8 cellular contexts compared by ENCODE assay signal in the genomic region with DNA sequence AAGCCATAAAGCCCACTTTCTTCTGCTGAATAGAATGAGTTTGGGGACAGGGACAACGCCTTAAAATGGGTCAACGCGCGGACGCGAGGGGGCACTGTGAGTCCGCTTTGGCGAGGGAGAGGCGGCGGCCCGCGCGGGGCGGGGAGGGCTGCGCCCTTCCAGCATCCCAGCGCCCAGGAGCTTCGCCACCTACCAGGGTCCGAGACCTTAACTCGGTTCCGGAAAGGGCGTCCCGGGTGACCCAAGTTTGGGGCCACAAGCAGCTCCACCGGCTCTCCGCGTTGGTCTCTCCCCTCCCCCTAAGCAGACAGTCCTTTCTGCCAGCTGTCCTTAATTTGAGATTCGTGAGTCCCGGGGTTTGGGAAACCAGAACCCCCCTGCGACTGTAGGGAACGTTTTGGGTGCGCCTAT. TPM values are rescaled to one million over a fixed set of nuclear protein-coding genes. Genes with fewer than 3 reads are reported as not detected.
DNase-seq lines count a peak whose midpoint lies in the region; ATAC-seq and TF ChIP-seq lines count a peak whose summit lies in the region.

No MANE protein-coding gene starts in this region.

- intact Hi-C loops in breast epithelium (cut with DNase I; ENCODE audit: low total_unique reads): no loop called here

- H3K27me3 ChIP-seq in AG04450 (ENCODE audit: control insufficient read depth, insufficient read depth, low read length): peaks cover 40% of the 10 kb centered on the region
- peaks cover 32% of the 10 kb centered on the region for H3K27me3 ChIP-seq in RWPE2 (ENCODE audit: insufficient read depth, poor library complexity, severe bottlenecking)
- H3K27me3 ChIP-seq in breast epithelium: peaks cover 0 to 8% of the 10 kb centered on the region in 2 donors
- no peaks in the 10 kb centered on the region for H3K27me3 ChIP-seq in smooth muscle cell (ENCODE audit: low read depth)

- H3K9ac ChIP-seq in smooth muscle cell (ENCODE audit: low read depth): no peak overlapping the region

- peaks cover 19% of the 10 kb centered on the region for H4K20me1 ChIP-seq in smooth muscle cell (ENCODE audit: low read depth)

- ATAC-seq in GM18511 (IDR thresholded peaks at IDR 0.05; ENCODE audit: unreplicated experiment): peak; percentile 41
- ATAC-seq in RWPE2 (ENCODE audit: low read depth): peak; percentile 40; the same call in 2 of the 3 replicates

- H3K9me3 ChIP-seq in AG04450 (ENCODE audit: control insufficient read depth, insufficient read depth, low read length) (no peaks in the 10 kb centered on the region), RWPE2 (ENCODE audit: severe bottlenecking) (no peaks in the 10 kb centered on the region), breast epithelium (no peaks in the 10 kb centered on the region), smooth muscle cell (replicated peaks; ENCODE audit: low read depth) (no peaks in the 10 kb centered on the region)

- H3K27ac ChIP-seq in AG04450 (ENCODE audit: low read depth, low read length): no peak overlapping the region
- no peak overlapping the region for H3K27ac ChIP-seq in RWPE2 (ENCODE audit: poor library complexity, severe bottlenecking)
- peak overlapping the region; percentile 75 to 87 for H3K27ac ChIP-seq in breast epithelium
- no peak overlapping the region for H3K27ac ChIP-seq in smooth muscle cell (ENCODE audit: low read depth)

- CTCF ChIA-PET in AG04450 (lab: Charles Lee): interaction anchor here (0.5 to 2.8 kb wide), 55 partner anchors 8 to 966 kb away, joined by 3 to 76 read pairs (median 4); no protein-coding TSS in a partner anchor

- peaks cover 26% of the 10 kb centered on the region for H3K79me2 ChIP-seq in smooth muscle cell (ENCODE audit: low read depth)

- WGBS in smooth muscle cell (ENCODE audit: low lambda C conversion rate): 1% methylated on average over 27 of the region's 30 CpGs

- no peaks in the 10 kb centered on the region for H3K4me1 ChIP-seq in RWPE2 (ENCODE audit: insufficient read depth, poor library complexity, severe bottlenecking)
- peaks cover 0 to 5% of the 10 kb centered on the region in 2 donors for H3K4me1 ChIP-seq in breast epithelium
- peaks cover 9% of the 10 kb centered on the region for H3K4me1 ChIP-seq in smooth muscle cell (ENCODE audit: low read depth)

- H3F3A ChIP-seq in smooth muscle cell (ENCODE audit: low read depth): no peaks in the 10 kb centered on the region

- peak overlapping the region; percentile 92 for H2AFZ ChIP-seq in smooth muscle cell (ENCODE audit: low read depth)

- H3K36me3 ChIP-seq in RWPE2 (ENCODE audit: low read depth): no peaks in the 10 kb centered on the region
- H3K36me3 ChIP-seq in breast epithelium: no peaks in the 10 kb centered on the region
- no peaks in the 10 kb centered on the region for H3K36me3 ChIP-seq in smooth muscle cell (ENCODE audit: low read depth)

- peak overlapping the region; percentile 72 for H3K4me3 ChIP-seq in AG04450 (ENCODE audit: low read depth, low read length)
- H3K4me3 ChIP-seq in RWPE2 (ENCODE audit: severe bottlenecking): peak overlapping the region; percentile 41
- peak overlapping the region; percentile 55 to 90 (median 66) for H3K4me3 ChIP-seq in breast epithelium
- peak overlapping the region; percentile 98 for H3K4me3 ChIP-seq in smooth muscle cell

- TF ChIP-seq POLR2A in breast epithelium (IDR thresholded peaks at IDR 0.05): no peak

- DNase-seq in AG04450 (ENCODE audit: low read depth, low spot score) (no peak), HT-29 (ENCODE audit: low spot score) (peak; percentile 65), RWPE2 (ENCODE audit: low spot score) (no peak), breast epithelium (ENCODE audit: low spot score in 2 of 2) (peak in 1 of 2 donors; percentile 52), iPS-NIHi7 (ENCODE audit: extremely low spot score) (peak; percentile 79), smooth muscle cell (lab: John Stamatoyannopoulos, UW; ENCODE audit: unreplicated experiment) (peak; percentile 47)
- DNase-seq in stimulated activated naive CD4-positive, alpha-beta T cell (lab: John Stamatoyannopoulos, UW): no peak

- peak; percentile 89 for TF ChIP-seq CTCF in AG04450 (IDR thresholded peaks at IDR 0.05; ENCODE audit: low read depth, low read length)
- TF ChIP-seq CTCF in RWPE2 (IDR thresholded peaks at IDR 0.05; ENCODE audit: poor library complexity, severe bottlenecking): peak; percentile 89
- TF ChIP-seq CTCF in breast epithelium (IDR thresholded peaks at IDR 0.05): peak; percentile 47 to 59 (median 58)
- TF ChIP-seq CTCF in smooth muscle cell (IDR thresholded peaks at IDR 0.05; ENCODE audit: borderline replicate concordance, insufficient read depth, poor library complexity, severe bottlenecking): peak; percentile 91

- POLR2A ChIA-PET in AG04450 (lab: Yijun Ruan, JAX): interaction anchor here (0.6 to 0.7 kb wide), 2 partner anchors 671 to 1833 kb away, joined by 3 to 4 read pairs; no protein-coding TSS in a partner anchor

- H3K4me2 ChIP-seq in smooth muscle cell: peak overlapping the region; percentile 96

RNA-seq across cellular contexts. Expression of a gene that starts 1.8 kb away (rescaled TPM):
- polyA plus RNA-seq in AG04450 (2011; rRNA removed): 1.9 and 3.1 TPM in 2 replicates
- polyA minus RNA-seq in AG04450 (2011; rRNA and poly(A)+ RNA removed): 1.4 and 3.3 TPM in 2 replicates
- 0.97 and 1.1 TPM in 2 replicates for total RNA-seq in HT-29 (2014; rRNA removed; shearing (Covaris generic))
- 10 to 100 TPM in 1 of 3 donors, 1 to 10 TPM in 1, under 1 TPM in 1; 0.80 to 13.5 (median 8.8) TPM for total RNA-seq in breast epithelium
- total RNA-seq in smooth muscle cell: 10.3 and 10.8 TPM in 2 replicates
- polyA plus RNA-seq in smooth muscle cell: 1.9 and 2.9 TPM in 2 replicates

Comparison
In these comparisons a context has a peak if more than half of its experiments do, and no peak if none do; other contexts are left out.
1. DNase-seq: peak in HT-29 (single experiment), iPS-NIHi7 (single experiment) and smooth muscle cell (single experiment); none in AG04450 (single experiment), RWPE2 (single experiment) and stimulated activated naive CD4-positive, alpha-beta T cell (0 of 6).
2. H3K27ac ChIP-seq: peak in breast epithelium (2 of 2); none in AG04450 (single experiment), RWPE2 (single experiment) and smooth muscle cell (single experiment).
3. H3K4me3 ChIP-seq: peak in every context shown above with its lines; median percentile 98 in smooth muscle cell; 72 in AG04450; 66 in breast epithelium; 41 in RWPE2.
4. Peak in every context shown above with its lines, with median percentiles within 50 percentile points of each other: CTCF ChIP-seq.